30 cellular contexts compared by ENCODE assay signal in the genomic region with DNA sequence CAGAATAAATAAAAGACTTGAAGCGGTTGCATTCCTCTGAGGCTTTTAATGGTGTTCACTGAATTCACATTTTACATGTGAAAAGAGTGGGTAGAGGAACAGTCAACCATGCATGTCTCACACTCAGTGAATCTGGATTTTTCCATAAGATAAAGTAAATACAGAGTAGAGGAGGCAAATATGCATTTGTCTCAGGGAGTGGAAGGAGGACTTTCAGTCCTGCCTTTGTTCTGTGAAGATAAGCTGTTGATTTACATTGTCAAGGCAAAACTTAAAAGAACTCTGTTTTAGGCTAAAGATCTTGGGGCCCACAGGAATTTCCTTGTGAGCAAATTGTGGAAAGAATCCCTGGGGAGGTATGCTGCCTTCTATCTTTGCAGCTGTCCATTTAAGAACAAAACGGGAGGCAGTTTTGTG.
DNase-seq lines count a peak whose midpoint lies in the region; ATAC-seq and TF ChIP-seq lines count a peak whose summit lies in the region.
"Had no signal": no experiment of that assay in that cellular context is flagged by ENCODE, and none has a peak within 500 bp of the region (broad histone marks: within the 10 kb centered on the region; RNA-seq: fewer than 3 reads in every experiment).

No MANE protein-coding gene starts in this region.

- H3K79me2 ChIP-seq in GM23338 (replicated peaks; ENCODE audit: insufficient read depth): no peaks in the 10 kb centered on the region

- H3K4me1 Mint-ChIP-seq in GM23338 (peaks cover 40% of the 10 kb centered on the region), neural crest cell (peaks cover 40% of the 10 kb centered on the region)
- H3K4me1 Mint-ChIP-seq: activated CD4-positive, alpha-beta T cell treated with anti-CD3 and anti-CD28 coated beads, Interleukin-2, amount 10 ng/mL, durations not matched to agents 7 days and 5 days; IgD-negative memory B cell had no signal

- H3K4me1 ChIP-seq in GM23338 (ENCODE audit: insufficient read depth) (peaks cover 13% of the 10 kb centered on the region), iPS-20b (ENCODE audit: insufficient read depth, low read length) (peaks cover 28% of the 10 kb centered on the region)
- H3K4me1 ChIP-seq: gastroesophageal sphincter had no signal

- H3K27ac Mint-ChIP-seq in GM23338 (peak overlapping the region; percentile 96), neural crest cell (ENCODE audit: unreplicated experiment) (peak overlapping the region; percentile 64)
- H3K27ac Mint-ChIP-seq: activated CD4-positive, alpha-beta T cell treated with anti-CD3 and anti-CD28 coated beads, Interleukin-2, amount 10 ng/mL, durations not matched to agents 7 days and 5 days; CD8-positive, alpha-beta T cell; IgD-negative memory B cell; T-helper 2 cell treated with Interferon-gamma antibody and Interleukin-4, amounts not matched to agents 5 μg/mL and 100 μg/mL, for 36 hours had no signal

- H4K20me1 ChIP-seq in GM23338 (replicated peaks; ENCODE audit: insufficient read depth): no peaks in the 10 kb centered on the region

- H3K9me3 ChIP-seq in iPS-20b (ENCODE audit: insufficient read depth, low read depth, low read length): no peaks in the 10 kb centered on the region
- H3K9me3 ChIP-seq: gastroesophageal sphincter, transverse colon had no signal

- peak; percentile 76 for ATAC-seq in GM23338
- no peak for ATAC-seq in GM18867 (IDR thresholded peaks at IDR 0.05; ENCODE audit: unreplicated experiment)
- ATAC-seq: CD8-positive, alpha-beta T cell; gastroesophageal sphincter; left colon had no signal

- H3K9ac ChIP-seq in iPS-20b (ENCODE audit: low read depth, low read length): peak overlapping the region; percentile 83

- DNase-seq in GM23338 (ENCODE audit: low spot score) (peak; percentile 92), astrocyte of the cerebellum (ENCODE audit: low read depth) (peak; percentile 5), neural crest cell (ENCODE audit: low read depth, low spot score) (no peak), coronary artery (ENCODE audit: low spot score) (no peak), HUDEP-2 (lab: John Stamatoyannopoulos, UW; ENCODE audit: unreplicated experiment in 76 of 76) (no peak), NCI-H1694 treated with DMSO at 0.1 percent for 48 hours (lab: John Stamatoyannopoulos, UW) (no peak)
- DNase-seq: activated CD4-positive, alpha-beta T cell treated with anti-CD3 and anti-CD28 coated beads, Interleukin-2, amount 10 ng/mL, durations not matched to agents 7 days and 5 days; activated naive CD4-positive, alpha-beta T cell; activated T-cell treated with anti-CD3 and anti-CD28 coated beads, Interleukin-2, amount 50 U/mL, for 48 hours; AML-193; CD8-positive, alpha-beta T cell; cortex of kidney; DMS153; GF-D8; HCEC 1CT; hypothalamus; left colon; midbrain; NCI-H1105 treated with DMSO at 0.1 percent for 48 hours; NCI-H2081; NCI-H345; NCI-H748 treated with DMSO at 0.1 percent for 48 hours; transverse colon; WERI-Rb-1 had no signal

- no peak overlapping the region for H2AFZ ChIP-seq in GM23338

- H3K27me3 Mint-ChIP-seq in GM23338 (ENCODE audit: insufficient read depth, low read depth, poor library complexity): peaks cover 7% of the 10 kb centered on the region
- no peaks in the 10 kb centered on the region for H3K27me3 Mint-ChIP-seq in neural crest cell (ENCODE audit: low read depth)
- H3K27me3 Mint-ChIP-seq: activated CD4-positive, alpha-beta T cell treated with anti-CD3 and anti-CD28 coated beads, Interleukin-2, amount 10 ng/mL, durations not matched to agents 7 days and 5 days; IgD-negative memory B cell had no signal

- H3K4me3 ChIP-seq in GM23338: no peak overlapping the region
- no peak overlapping the region for H3K4me3 ChIP-seq in astrocyte of the cerebellum (ENCODE audit: low read depth, low read length)
- no peak overlapping the region for H3K4me3 ChIP-seq in iPS-20b (ENCODE audit: low read length)
- H3K4me3 ChIP-seq in coronary artery: no peak overlapping the region
- H3K4me3 ChIP-seq: gastroesophageal sphincter, transverse colon had no signal

- no peaks in the 10 kb centered on the region for H3K36me3 ChIP-seq in GM23338 (ENCODE audit: insufficient read depth)
- H3K36me3 ChIP-seq in iPS-20b (ENCODE audit: insufficient read depth, low read depth, low read length): no peaks in the 10 kb centered on the region; the same call in 1 of the 2 replicates
- H3K36me3 ChIP-seq: gastroesophageal sphincter, transverse colon, WERI-Rb-1 had no signal

- no peak overlapping the region for H3K4me2 ChIP-seq in GM23338

- H3K27ac ChIP-seq in GM23338 (ENCODE audit: low read depth): peak overlapping the region; percentile 97
- peak overlapping the region; percentile 97 for H3K27ac ChIP-seq in iPS-20b (ENCODE audit: low read length)
- no peak overlapping the region for H3K27ac ChIP-seq in coronary artery
- H3K27ac ChIP-seq: gastroesophageal sphincter, RWPE1, transverse colon, WERI-Rb-1 had no signal

- H3K27me3 ChIP-seq in GM23338 (ENCODE audit: insufficient read depth): no peaks in the 10 kb centered on the region
- no peaks in the 10 kb centered on the region for H3K27me3 ChIP-seq in iPS-20b (ENCODE audit: insufficient read depth, low read length)
- H3K27me3 ChIP-seq: transverse colon had no signal

- no peaks in the 10 kb centered on the region for H3K9me2 ChIP-seq in GM23338 (ENCODE audit: insufficient read depth)

- H3F3A ChIP-seq in GM23338 (replicated peaks; ENCODE audit: low read depth): no peaks in the 10 kb centered on the region

- in situ Hi-C loops in astrocyte of the cerebellum (cut with HindIII; ENCODE audit: low sequenced_read_pairs): no loop called here

- H3K4me3 Mint-ChIP-seq in GM23338 (no peak overlapping the region), neural crest cell (peak overlapping the region; percentile 13)
- H3K4me3 Mint-ChIP-seq: activated CD4-positive, alpha-beta T cell treated with anti-CD3 and anti-CD28 coated beads, Interleukin-2, amount 10 ng/mL, durations not matched to agents 7 days and 5 days; CD8-positive, alpha-beta T cell; IgD-negative memory B cell; T-helper 2 cell treated with Interferon-gamma antibody and Interleukin-4, amounts not matched to agents 5 μg/mL and 100 μg/mL, for 36 hours had no signal

- TF ChIP-seq CTCF in GM23338 (conservative IDR thresholded peaks at IDR 0.05; ENCODE audit: low read depth in 2 of 2) (no peak), astrocyte of the cerebellum (IDR thresholded peaks at IDR 0.05; ENCODE audit: low read depth, low read length, missing control alignments) (no peak), neural crest cell (conservative IDR thresholded peaks at IDR 0.05) (no peak), coronary artery (IDR thresholded peaks at IDR 0.05) (no peak)

- H3K36me3 Mint-ChIP-seq in GM23338 (ENCODE audit: low read depth) (peaks cover 24% of the 10 kb centered on the region), neural crest cell (ENCODE audit: low read depth) (peaks cover 5% of the 10 kb centered on the region)
- H3K36me3 Mint-ChIP-seq: CD8-positive, alpha-beta T cell; IgD-negative memory B cell had no signal

- H3K9me3 Mint-ChIP-seq in GM23338 (peaks cover 16% of the 10 kb centered on the region), neural crest cell (no peaks in the 10 kb centered on the region)
- H3K9me3 Mint-ChIP-seq: activated CD4-positive, alpha-beta T cell treated with anti-CD3 and anti-CD28 coated beads, Interleukin-2, amount 10 ng/mL, durations not matched to agents 7 days and 5 days; IgD-negative memory B cell had no signal

TF ChIP-seq in GM23338, 12 proteins besides CTCF, POLR2A, EP300 and RAD21 (continues in another document):
- TF ChIP-seq CREB1 (CRISPR knock-in tag; IDR thresholded peaks at IDR 0.05; ENCODE audit: low read depth): no peak

Comparison
In these comparisons a context has a peak if more than half of its experiments do, and no peak if none do; other contexts are left out.
1. DNase-seq: peak in GM23338 (single experiment) and astrocyte of the cerebellum (single experiment); none in neural crest cell (single experiment), coronary artery (single experiment), HUDEP-2 (0 of 76) and NCI-H1694 treated with DMSO at 0.1 percent for 48 hours (single experiment).
2. H3K27ac ChIP-seq: peak in GM23338 (single experiment) and iPS-20b (single experiment); none in coronary artery (0 of 2).